8 cellular contexts compared by ENCODE assay signal in the genomic region with DNA sequence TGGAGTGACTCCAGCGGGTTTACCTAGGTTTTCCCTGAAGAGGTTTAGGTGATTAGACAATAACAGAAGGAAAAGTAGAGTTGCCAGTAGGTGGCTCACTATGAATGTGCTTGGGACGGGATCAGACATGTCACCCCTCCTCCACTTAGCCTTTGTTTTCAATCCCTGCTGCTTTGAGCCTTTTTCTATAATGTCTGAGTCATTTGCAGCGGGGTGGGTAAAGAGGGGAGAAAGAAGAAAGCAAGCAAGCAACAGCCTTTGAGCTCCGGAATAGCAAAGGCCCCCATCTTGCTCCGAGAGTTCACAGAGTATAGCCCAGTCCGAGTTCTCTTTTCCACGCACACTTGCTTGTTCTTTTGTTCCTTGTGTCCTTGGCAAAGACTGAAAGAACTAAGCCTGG.
DNase-seq lines count a peak whose midpoint lies in the region; ATAC-seq and TF ChIP-seq lines count a peak whose summit lies in the region.

No MANE protein-coding gene starts in this region.

- DNase-seq in DMS 273 (lab: John Stamatoyannopoulos, UW; ENCODE audit: unreplicated experiment) (peak; percentile 81), NCI-H1105 treated with DMSO at 0.1 percent for 48 hours (lab: John Stamatoyannopoulos, UW) (peak; percentile 97), cardiac muscle cell (ENCODE audit: low read depth in 1 of 2, low spot score in 1 of 2) (peak; percentile 84 to 89), posterior cingulate gyrus (peak in 8 of 10 donors; percentile 17 to 89 (median 52))
- DNase-seq in stimulated activated CD4-positive, alpha-beta T cell treated with anti-CD3 and anti-CD28 coated beads, Interleukin-15, amount 100 ng/mL, for 24 hours, result no peak
- no peak for DNase-seq in activated CD4-positive, alpha-beta T cell treated with anti-CD3 and anti-CD28 coated beads for 1 hour

- peak overlapping the region; percentile 61 for H3K27ac ChIP-seq in cardiac muscle cell

- no peaks in the 10 kb centered on the region for H3K36me3 ChIP-seq in cardiac muscle cell

- H3K9me3 ChIP-seq in cardiac muscle cell (ENCODE audit: low read depth), result no peaks in the 10 kb centered on the region

- no peaks in the 10 kb centered on the region for H3K27me3 ChIP-seq in cardiac muscle cell

- peaks cover 19% of the 10 kb centered on the region for H3K4me1 ChIP-seq in cardiac muscle cell (ENCODE audit: low read depth)

- H3K4me3 ChIP-seq in WI38 (ENCODE audit: low read depth, low read length) (peak overlapping the region; percentile 19; the same call in 1 of the 2 replicates), cardiac muscle cell (no peak overlapping the region)

- intact Hi-C loops in posterior cingulate gyrus (cut with DNase I), result loop anchor here (2.0 to 10.0 kb wide), 4 partner anchors 324 to 1098 kb away; partner anchors contain the start of gene QKI

- no peak for ATAC-seq in GM19395 (IDR thresholded peaks at IDR 0.05; ENCODE audit: unreplicated experiment)

- peak; percentile 46 for TF ChIP-seq CTCF in WI38 (IDR thresholded peaks at IDR 0.05; ENCODE audit: low read depth, low read length)
- TF ChIP-seq CTCF in cardiac muscle cell (IDR thresholded peaks at IDR 0.05; ENCODE audit: low read depth, low read length), result peak; percentile 68

Comparison
In these comparisons a context has a peak if more than half of its experiments do, and no peak if none do; other contexts are left out.
1. DNase-seq: peak in DMS 273 (single experiment), NCI-H1105 treated with DMSO at 0.1 percent for 48 hours (single experiment), cardiac muscle cell (2 of 2) and posterior cingulate gyrus (8 of 10); none in stimulated activated CD4-positive, alpha-beta T cell treated with anti-CD3 and anti-CD28 coated beads, Interleukin-15, amount 100 ng/mL, for 24 hours (single experiment) and activated CD4-positive, alpha-beta T cell treated with anti-CD3 and anti-CD28 coated beads for 1 hour (single experiment).